16 cellular contexts compared by ENCODE assay signal in the genomic region with DNA sequence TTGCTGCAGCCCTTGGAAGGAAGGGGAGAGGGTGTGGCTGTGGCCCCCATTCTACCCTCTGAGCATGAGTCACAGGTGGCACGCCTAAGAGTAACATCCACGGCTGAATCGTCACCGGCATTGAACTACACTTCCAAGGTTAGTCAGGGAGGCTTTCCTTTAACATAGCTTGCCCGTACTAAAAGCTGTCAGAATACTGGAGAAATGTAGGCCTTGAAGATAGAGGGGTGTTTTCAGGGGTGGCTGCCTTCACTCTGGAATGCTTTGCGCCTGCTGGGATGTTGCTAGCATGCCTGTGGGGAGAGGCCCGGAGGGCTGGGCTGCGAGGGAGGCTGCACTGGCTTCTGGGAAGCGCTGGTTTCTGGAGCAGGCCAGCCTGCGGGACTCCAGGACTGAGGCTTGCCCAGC.
A peak's percentile ranks its signal among the peaks of the same experiment; 100 is the strongest.
DNase-seq lines count a peak whose midpoint lies in the region; ATAC-seq and TF ChIP-seq lines count a peak whose summit lies in the region.
"Had no signal": no experiment of that assay in that cellular context is flagged by ENCODE, and none has a peak within 500 bp of the region (broad histone marks: within the 10 kb centered on the region; RNA-seq: fewer than 3 reads in every experiment).

No MANE protein-coding gene starts in this region.

- H3K36me3 Mint-ChIP-seq in MCF 10A (ENCODE audit: insufficient read depth, unreplicated experiment), result peaks cover 19% of the 10 kb centered on the region

- H3K4me3 Mint-ChIP-seq in MCF 10A (ENCODE audit: unreplicated experiment), result no peak overlapping the region
- H3K4me3 Mint-ChIP-seq: activated B cell treated with CpG ODN at 0.5 μM for 24 hours, brain had no signal

- H3K9ac ChIP-seq in mammary epithelial cell (ENCODE audit: insufficient read depth, low read length), result no peak overlapping the region
- H3K9ac ChIP-seq in colonic mucosa (ENCODE audit: low read depth in 2 of 2, low read length in 2 of 2), result no peak overlapping the region

- H3K27ac ChIP-seq in mammary epithelial cell (ENCODE audit: insufficient read depth, low read depth, low read length) (no peak overlapping the region), colonic mucosa (no peak overlapping the region)
- H3K27ac ChIP-seq: 22Rv1 had no signal

- dilution Hi-C loops in mammary epithelial cell (cut with HindIII; ENCODE audit: low sequenced_read_pairs), result loop anchor here (5.0 kb wide), 1 partner anchor 70 kb away; no protein-coding TSS in a partner anchor

- WGBS in mammary epithelial cell (ENCODE audit: low coverage, missing lambda C conversion rate), result 70% methylated on average over 6 of the region's 10 CpGs

- TF ChIP-seq CTCF in MCF 10A (IDR thresholded peaks at IDR 0.05; ENCODE audit: unreplicated experiment) (no peak), mammary epithelial cell (conservative IDR thresholded peaks at IDR 0.05 in 1 of 2, IDR thresholded peaks at IDR 0.05 in 1 of 2; ENCODE audit: extremely low read depth in 1 of 2, insufficient read depth in 1 of 2, low read depth in 1 of 2, low read length in 2 of 2) (no peak), colonic mucosa (IDR thresholded peaks at IDR 0.05) (no peak)

- H3K4me3 ChIP-seq in mammary epithelial cell (replicated peaks in 1 of 3; ENCODE audit: insufficient read depth in 1 of 3, low read depth in 2 of 3, low read length in 3 of 3), result no peak overlapping the region
- H3K4me3 ChIP-seq in colonic mucosa, result no peak overlapping the region
- H3K4me3 ChIP-seq: GM12878 had no signal

- no peaks in the 10 kb centered on the region for H3K27me3 Mint-ChIP-seq in MCF 10A (ENCODE audit: insufficient read depth, unreplicated experiment)
- H3K27me3 Mint-ChIP-seq: activated B cell treated with CpG ODN at 0.5 μM for 24 hours had no signal

- H3K4me1 ChIP-seq in mammary epithelial cell (ENCODE audit: insufficient read depth, low read length), result peaks cover 8% of the 10 kb centered on the region
- no peaks in the 10 kb centered on the region for H3K4me1 ChIP-seq in colonic mucosa

- intact Hi-C loops in MCF 10A (cut with micrococcal nuclease), result no loop called here
- intact Hi-C loops in mammary epithelial cell (cut with micrococcal nuclease), result no loop called here
- intact Hi-C loops in colonic mucosa (cut with DNase I), result no loop called here

- H4K20me1 ChIP-seq in mammary epithelial cell (ENCODE audit: insufficient read depth, low read length), result no peaks in the 10 kb centered on the region

- ATAC-seq in HG02852 (IDR thresholded peaks at IDR 0.05; ENCODE audit: unreplicated experiment) (no peak), GM18867 (IDR thresholded peaks at IDR 0.05; ENCODE audit: unreplicated experiment) (no peak)
- ATAC-seq: GM12878 had no signal

- CTCF ChIA-PET in MCF 10A (lab: Yijun Ruan, JAX) (no interaction called here), mammary epithelial cell (lab: Charles Lee; ENCODE audit: low non-redundant PET) (no interaction called here)

- H3K36me3 ChIP-seq in mammary epithelial cell (ENCODE audit: insufficient read depth, low read length) (peaks cover 3% of the 10 kb centered on the region), colonic mucosa (no peaks in the 10 kb centered on the region)

- no peaks in the 10 kb centered on the region for H3K9me3 ChIP-seq in mammary epithelial cell (replicated peaks; ENCODE audit: insufficient read depth, low read length)
- no peaks in the 10 kb centered on the region for H3K9me3 ChIP-seq in colonic mucosa

- POLR2A ChIA-PET in MCF 10A (lab: Yijun Ruan, JAX), result no interaction called here

- DNase-seq in MCF 10A (ENCODE audit: unreplicated experiment) (peak; percentile 58), mammary epithelial cell (no peak), amniotic epithelial cell (ENCODE audit: low read depth) (peak; percentile 64), iPS-NIHi11 (ENCODE audit: low spot score) (peak; percentile 53), stromal cell of bone marrow (ENCODE audit: low read depth) (peak; percentile 41), colonic mucosa (no peak)
- DNase-seq: activated B cell treated with CpG ODN at 0.5 μM for 24 hours, activated T-cell treated with anti-CD3 and anti-CD28 coated beads for 4 hours, MM.1S, NCI-H510A treated with DMSO at 0.1 percent for 48 hours, SHP77 treated with DMSO at 0.1 percent for 48 hours had no signal

- H2AFZ ChIP-seq in mammary epithelial cell (ENCODE audit: low read depth, low read length), result no peak overlapping the region

- H3K79me2 ChIP-seq in mammary epithelial cell (ENCODE audit: insufficient read depth, low read length), result no peaks in the 10 kb centered on the region

- no TSS peak for BruUV-seq in MCF 10A (replicated peaks; lab: Mats Ljungman, UMichigan)
- BruUV-seq in mammary epithelial cell (replicated peaks; lab: Mats Ljungman, UMichigan), result no TSS peak

- no peaks in the 10 kb centered on the region for H3K9me3 Mint-ChIP-seq in MCF 10A (ENCODE audit: unreplicated experiment)

- H3K27me3 ChIP-seq in mammary epithelial cell (ENCODE audit: insufficient read depth, low read length), result no peaks in the 10 kb centered on the region
- no peaks in the 10 kb centered on the region for H3K27me3 ChIP-seq in colonic mucosa

- H3K4me2 ChIP-seq in mammary epithelial cell (ENCODE audit: insufficient read depth, low read depth, low read length), result no peak overlapping the region

- H3K27ac Mint-ChIP-seq in MCF 10A (ENCODE audit: low read depth, unreplicated experiment), result no peak overlapping the region
- H3K27ac Mint-ChIP-seq: activated B cell treated with CpG ODN at 0.5 μM for 24 hours had no signal

- no peaks in the 10 kb centered on the region for H3K4me1 Mint-ChIP-seq in MCF 10A (ENCODE audit: insufficient read depth, unreplicated experiment)
- H3K4me1 Mint-ChIP-seq: activated B cell treated with CpG ODN at 0.5 μM for 24 hours had no signal

- in situ Hi-C loops in mammary epithelial cell (cut with MboI; ENCODE audit: low sequenced_read_pairs in 2 of 2), result no loop called here

Comparison
In these comparisons a context has a peak if more than half of its experiments do, and no peak if none do; other contexts are left out.
1. DNase-seq: peak in MCF 10A (single experiment), amniotic epithelial cell (single experiment), iPS-NIHi11 (single experiment) and stromal cell of bone marrow (single experiment); none in mammary epithelial cell (single experiment) and colonic mucosa (single experiment).